In the genomic region with DNA sequence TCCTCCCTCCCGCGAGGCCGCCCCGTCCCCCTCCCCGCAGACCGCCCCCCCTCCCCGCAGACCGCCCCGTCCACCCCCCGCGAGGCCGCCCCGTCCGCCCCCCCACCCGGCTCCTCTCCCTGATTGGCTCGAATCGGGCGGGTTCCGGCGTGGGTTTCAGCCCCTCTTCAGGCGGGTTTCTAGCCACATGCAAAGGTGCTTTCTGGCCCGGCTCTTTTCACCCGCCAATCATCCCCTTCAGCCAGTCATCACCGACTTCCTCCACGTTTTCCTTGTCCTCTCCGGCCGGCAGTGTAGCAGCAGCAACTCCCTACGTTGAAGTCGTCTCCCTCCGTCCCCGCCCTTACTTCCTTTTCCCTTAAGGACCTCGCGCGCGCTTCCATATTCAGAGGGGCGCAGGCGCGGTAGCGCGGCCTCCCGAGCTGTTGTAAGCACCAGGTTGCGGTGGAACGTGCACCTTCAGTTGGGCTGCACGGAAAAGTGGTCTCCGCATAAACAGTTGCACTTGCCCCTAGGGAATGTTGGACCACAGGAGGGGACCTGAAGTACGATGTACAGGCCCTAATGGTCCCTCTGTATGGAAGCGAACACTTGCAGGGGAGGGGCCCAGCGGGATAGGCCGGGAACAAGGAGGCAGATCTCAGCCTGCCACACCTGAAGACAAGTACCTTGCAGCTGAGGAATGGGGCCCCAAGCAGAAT, we compare ENCODE assay signal across 8 cellular contexts.
DNase-seq lines count a peak whose midpoint lies in the region; ATAC-seq and TF ChIP-seq lines count a peak whose summit lies in the region.

No MANE protein-coding gene starts in this region.

- DNase-seq in AG10803 (ENCODE audit: low read depth), result peak; percentile 95
- DNase-seq in NCI-H345 treated with DMSO at 0.1 percent for 48 hours (lab: John Stamatoyannopoulos, UW; ENCODE audit: unreplicated experiment), result peak; percentile 98
- peak; percentile 75 for DNase-seq in activated CD4-positive, CD25-positive, alpha-beta regulatory T cell treated with anti-CD3 and anti-CD28 coated beads, Interleukin-2, amount 50 U/mL, for 16 hours (ENCODE audit: low read depth, low spot score)
- DNase-seq in cerebellar cortex (ENCODE audit: low spot score), result peak; percentile 100
- peak; percentile 100 for DNase-seq in islet precursor cell
- peak; percentile 89 for DNase-seq in stimulated activated CD4-positive, alpha-beta T cell treated with anti-CD3 and anti-CD28 coated beads, Interleukin-12 subunit alpha, Interleukin-12 subunit beta, amount 100 ng/mL, for 4 hours

- TF ChIP-seq CTCF in AG10803 (conservative IDR thresholded peaks at IDR 0.05; ENCODE audit: low read length), result no peak

- H3K4me3 ChIP-seq in AG10803 (ENCODE audit: low read length), result peak overlapping the region; percentile 73

- ATAC-seq in GM19035 (IDR thresholded peaks at IDR 0.05; ENCODE audit: unreplicated experiment) (peak; percentile 83), HG03342 (IDR thresholded peaks at IDR 0.05; ENCODE audit: unreplicated experiment) (peak; percentile 83)

Comparison
In these comparisons a context has a peak if more than half of its experiments do, and no peak if none do; other contexts are left out.
1. Peak in every context shown above with its lines: DNase-seq, ATAC-seq and H3K4me3 ChIP-seq.